ENCODE assay signal across 15 cellular contexts in the genomic region with DNA sequence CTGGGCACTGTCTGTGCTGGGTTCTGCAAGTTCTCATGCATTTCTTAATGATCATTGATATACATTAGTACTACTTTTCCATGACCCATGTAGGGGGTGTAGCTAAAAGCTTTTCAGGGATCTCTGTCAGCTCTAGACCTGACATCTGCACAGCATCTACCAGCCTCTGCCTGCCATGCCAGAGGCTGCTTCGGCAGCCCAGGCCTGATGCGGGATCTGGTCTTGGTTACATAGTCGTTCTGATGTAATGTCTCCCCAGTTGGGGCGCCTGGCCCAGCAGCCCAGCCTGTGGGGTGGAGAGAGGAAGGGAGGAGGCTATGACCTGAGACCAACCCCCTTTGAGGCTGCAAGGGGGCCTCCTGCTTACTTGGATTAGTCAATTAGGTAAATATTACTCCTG.
DNase-seq lines count a peak whose midpoint lies in the region; ATAC-seq and TF ChIP-seq lines count a peak whose summit lies in the region.
"Had no signal": no experiment of that assay in that cellular context is flagged by ENCODE, and none has a peak within 500 bp of the region (broad histone marks: within the 10 kb centered on the region; RNA-seq: fewer than 3 reads in every experiment).

No MANE protein-coding gene starts in this region.

- no peaks in the 10 kb centered on the region for H3K9me3 ChIP-seq in BE2C

- no peaks in the 10 kb centered on the region for H3K36me3 ChIP-seq in BE2C
- no peaks in the 10 kb centered on the region for H3K36me3 ChIP-seq in mesendoderm (ENCODE audit: control insufficient read depth, insufficient read depth, low read length)

- H3K4ac ChIP-seq in mesendoderm (ENCODE audit: low read depth, low read length), result no peak overlapping the region

- no peak overlapping the region for H2AK5ac ChIP-seq in mesendoderm (ENCODE audit: low read length)

- no peak overlapping the region for H3K27ac ChIP-seq in mesendoderm (ENCODE audit: low read depth, low read length)

- H3K4me1 ChIP-seq in BE2C (no peaks in the 10 kb centered on the region; the same call in 1 of the 2 replicates), mesendoderm (ENCODE audit: control insufficient read depth, low read depth, low read length) (no peaks in the 10 kb centered on the region)

- TF ChIP-seq CTCF in BE2C (IDR thresholded peaks at IDR 0.05; ENCODE audit: low read depth, low read length) (no peak), nephron (IDR thresholded peaks at IDR 0.05; ENCODE audit: unreplicated experiment in 3 of 3) (no peak)

- ATAC-seq in SK-N-SH treated with all-trans-retinoic acid at 6 μM for 48 hours, result peak; percentile 56; the same call in 1 of the 3 replicates
- no peak for ATAC-seq in activated CD4-positive, alpha-beta T cell treated with anti-CD3 and anti-CD28 coated beads for 36 hours
- ATAC-seq: GM23338 had no signal

- no peak overlapping the region for H3K4me3 Mint-ChIP-seq in nephron
- H3K4me3 Mint-ChIP-seq in activated CD4-positive, alpha-beta T cell treated with anti-CD3 and anti-CD28 coated beads for 36 hours, result no peak overlapping the region
- H3K4me3 Mint-ChIP-seq: B cell, GM23338, H9 had no signal

- no peaks in the 10 kb centered on the region for H3K27me3 ChIP-seq in BE2C
- H3K27me3 ChIP-seq in mesendoderm (ENCODE audit: insufficient read depth, low read length, poor library complexity), result no peaks in the 10 kb centered on the region

- H3K27me3 Mint-ChIP-seq in nephron (ENCODE audit: low read depth), result peaks cover 3% of the 10 kb centered on the region
- H3K27me3 Mint-ChIP-seq in activated CD4-positive, alpha-beta T cell treated with anti-CD3 and anti-CD28 coated beads for 36 hours, result no peaks in the 10 kb centered on the region
- H3K27me3 Mint-ChIP-seq: B cell had no signal

- CTCF ChIA-PET in activated CD4-positive, alpha-beta T cell treated with anti-CD3 and anti-CD28 coated beads for 36 hours (lab: Charles Lee), result no interaction called here

- DNase-seq in BE2C (peak; percentile 21), COLO668 (lab: John Stamatoyannopoulos, UW; ENCODE audit: unreplicated experiment) (peak; percentile 50), NCI-H1092 treated with DMSO at 0.1 percent for 48 hours (lab: John Stamatoyannopoulos, UW) (no peak), NCI-H1694 (lab: John Stamatoyannopoulos, UW) (no peak), mesendoderm (no peak)
- no peak for DNase-seq in activated CD4-positive, alpha-beta T cell treated with anti-CD3 and anti-CD28 coated beads for 36 hours
- DNase-seq: ACHN, Calu3, EL, H9, IMR-90 had no signal

- intact Hi-C loops in activated CD4-positive, alpha-beta T cell treated with anti-CD3 and anti-CD28 coated beads for 36 hours (cut with DNase I, micrococcal nuclease), result no loop called here

- no peak overlapping the region for H2BK5ac ChIP-seq in mesendoderm (ENCODE audit: low read length)

- no peaks in the 10 kb centered on the region for H3K36me3 Mint-ChIP-seq in nephron (ENCODE audit: low read depth)
- no peaks in the 10 kb centered on the region for H3K36me3 Mint-ChIP-seq in activated CD4-positive, alpha-beta T cell treated with anti-CD3 and anti-CD28 coated beads for 36 hours (ENCODE audit: low read depth)

- H3K4me3 ChIP-seq in BE2C (ENCODE audit: low read depth, low read length), result no peak overlapping the region
- no peak overlapping the region for H3K4me3 ChIP-seq in mesendoderm (ENCODE audit: low read length)
- H3K4me3 ChIP-seq: GM23338 had no signal

- peaks cover 5% of the 10 kb centered on the region for H3K4me1 Mint-ChIP-seq in nephron
- no peaks in the 10 kb centered on the region for H3K4me1 Mint-ChIP-seq in activated CD4-positive, alpha-beta T cell treated with anti-CD3 and anti-CD28 coated beads for 36 hours
- H3K4me1 Mint-ChIP-seq: B cell, GM23338 had no signal

- H3K79me2 ChIP-seq in mesendoderm (ENCODE audit: control insufficient read depth, insufficient read depth, low read length), result no peaks in the 10 kb centered on the region

- H3K27ac Mint-ChIP-seq in nephron, result peak overlapping the region; percentile 82 to 93 (median 84)
- no peak overlapping the region for H3K27ac Mint-ChIP-seq in activated CD4-positive, alpha-beta T cell treated with anti-CD3 and anti-CD28 coated beads for 36 hours
- H3K27ac Mint-ChIP-seq: B cell, GM23338 had no signal

- no peak overlapping the region for H2BK120ac ChIP-seq in mesendoderm (ENCODE audit: low read depth, low read length)

- no CpG with 5 or more reads among the region's 4 CpGs for WGBS in mesendoderm (ENCODE audit: extremely low coverage, insufficient coverage, low lambda C conversion rate)

- peaks cover 24% of the 10 kb centered on the region for H3K9me3 Mint-ChIP-seq in nephron
- peaks cover 10% of the 10 kb centered on the region for H3K9me3 Mint-ChIP-seq in activated CD4-positive, alpha-beta T cell treated with anti-CD3 and anti-CD28 coated beads for 36 hours (ENCODE audit: low read depth)

- H4K8ac ChIP-seq in mesendoderm (ENCODE audit: low read depth, low read length), result no peak overlapping the region

- no peak overlapping the region for H3K18ac ChIP-seq in mesendoderm (ENCODE audit: low read length)

- no peak overlapping the region for H2BK15ac ChIP-seq in mesendoderm (replicated peaks; ENCODE audit: low read depth)

- H3K9ac ChIP-seq in mesendoderm (ENCODE audit: low read length), result no peak overlapping the region

- POLR2A ChIA-PET in activated CD4-positive, alpha-beta T cell treated with anti-CD3 and anti-CD28 coated beads for 36 hours (lab: Charles Lee), result no interaction called here

- no peaks in the 10 kb centered on the region for H3K79me1 ChIP-seq in mesendoderm (ENCODE audit: low read length)

- H3K56ac ChIP-seq in mesendoderm (ENCODE audit: low read length), result no peak overlapping the region

- no peak overlapping the region for H3K23ac ChIP-seq in mesendoderm (ENCODE audit: low read length)

- H3K4me2 ChIP-seq in mesendoderm (ENCODE audit: low read length), result no peak overlapping the region
- H3K4me2 ChIP-seq: GM23338 had no signal

- no peak overlapping the region for H4K5ac ChIP-seq in mesendoderm (ENCODE audit: low read length)

TF ChIP-seq in SK-N-SH treated with all-trans-retinoic acid at 6 μM for 48 hours, 23 proteins besides CTCF, POLR2A, EP300 and RAD21:
- no peak for TF ChIP-seq RARB (CRISPR knock-in tag; IDR thresholded peaks at IDR 0.05)
- TF ChIP-seq TCF4 (CRISPR knock-in tag; IDR thresholded peaks at IDR 0.05; ENCODE audit: borderline replicate concordance), result peak; percentile 60; the same call in 1 of the 2 replicates
- TF ChIP-seq PPARA (CRISPR knock-in tag; IDR thresholded peaks at IDR 0.05; ENCODE audit: borderline replicate concordance), result no peak
- no peak for TF ChIP-seq ISL1 (CRISPR knock-in tag; IDR thresholded peaks at IDR 0.05)
- TF ChIP-seq ZNF565 (CRISPR knock-in tag; conservative IDR thresholded peaks at IDR 0.05; ENCODE audit: low read depth), result 0 out of 2 replicates have a peak, but pooled peaks have one; percentile 17
- TF ChIP-seq ZFP30 (CRISPR knock-in tag; IDR thresholded peaks at IDR 0.05), result no peak
- TF ChIP-seq, protein P1, sequence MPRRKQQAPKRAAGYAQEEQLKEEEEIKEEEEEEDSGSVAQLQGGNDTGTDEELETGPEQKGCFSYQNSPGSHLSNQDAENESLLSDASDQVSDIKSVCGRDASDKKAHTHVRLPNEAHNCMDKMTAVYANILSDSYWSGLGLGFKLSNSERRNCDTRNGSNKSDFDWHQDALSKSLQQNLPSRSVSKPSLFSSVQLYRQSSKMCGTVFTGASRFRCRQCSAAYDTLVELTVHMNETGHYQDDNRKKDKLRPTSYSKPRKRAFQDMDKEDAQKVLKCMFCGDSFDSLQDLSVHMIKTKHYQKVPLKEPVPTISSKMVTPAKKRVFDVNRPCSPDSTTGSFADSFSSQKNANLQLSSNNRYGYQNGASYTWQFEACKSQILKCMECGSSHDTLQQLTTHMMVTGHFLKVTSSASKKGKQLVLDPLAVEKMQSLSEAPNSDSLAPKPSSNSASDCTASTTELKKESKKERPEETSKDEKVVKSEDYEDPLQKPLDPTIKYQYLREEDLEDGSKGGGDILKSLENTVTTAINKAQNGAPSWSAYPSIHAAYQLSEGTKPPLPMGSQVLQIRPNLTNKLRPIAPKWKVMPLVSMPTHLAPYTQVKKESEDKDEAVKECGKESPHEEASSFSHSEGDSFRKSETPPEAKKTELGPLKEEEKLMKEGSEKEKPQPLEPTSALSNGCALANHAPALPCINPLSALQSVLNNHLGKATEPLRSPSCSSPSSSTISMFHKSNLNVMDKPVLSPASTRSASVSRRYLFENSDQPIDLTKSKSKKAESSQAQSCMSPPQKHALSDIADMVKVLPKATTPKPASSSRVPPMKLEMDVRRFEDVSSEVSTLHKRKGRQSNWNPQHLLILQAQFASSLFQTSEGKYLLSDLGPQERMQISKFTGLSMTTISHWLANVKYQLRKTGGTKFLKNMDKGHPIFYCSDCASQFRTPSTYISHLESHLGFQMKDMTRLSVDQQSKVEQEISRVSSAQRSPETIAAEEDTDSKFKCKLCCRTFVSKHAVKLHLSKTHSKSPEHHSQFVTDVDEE (CRISPR knock-in tag; IDR thresholded peaks at IDR 0.05), result peak; percentile 64; the same call in 1 of the 2 replicates
- no peak for TF ChIP-seq ZFP3 (CRISPR knock-in tag; IDR thresholded peaks at IDR 0.05)

Comparison
In these comparisons a context has a peak if more than half of its experiments do, and no peak if none do; other contexts are left out.
1. DNase-seq: peak in BE2C (single experiment) and COLO668 (single experiment); none in activated CD4-positive, alpha-beta T cell treated with anti-CD3 and anti-CD28 coated beads for 36 hours (single experiment), NCI-H1092 treated with DMSO at 0.1 percent for 48 hours (single experiment), NCI-H1694 (single experiment) and mesendoderm (single experiment).